8 cellular contexts compared by ENCODE assay signal in the genomic region with DNA sequence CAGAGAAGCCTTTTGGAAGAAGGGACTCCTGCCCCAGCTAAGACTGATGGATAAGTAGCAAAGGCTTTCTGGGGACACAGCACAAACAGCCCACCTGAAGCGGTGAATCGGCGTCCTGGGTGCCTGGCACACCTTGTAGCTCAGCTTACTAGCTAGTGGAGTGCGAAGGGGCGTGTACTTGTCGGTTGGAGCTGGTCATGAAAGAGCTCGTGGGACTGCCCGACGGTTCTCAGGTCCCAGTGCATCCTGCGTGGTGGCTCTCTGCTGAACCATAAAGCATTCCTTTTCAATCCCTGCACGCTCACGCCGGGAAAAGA. TPM values are rescaled to one million over a fixed set of nuclear protein-coding genes. Genes with fewer than 3 reads are reported as not detected.
DNase-seq lines count a peak whose midpoint lies in the region; ATAC-seq, FAIRE-seq and TF ChIP-seq lines count a peak whose summit lies in the region.

No MANE protein-coding gene starts in this region.

- no peak for FAIRE-seq in urothelium cell line (lab: Jason Lieb, UNC)

- POLR2A ChIA-PET in activated CD4-positive, alpha-beta T cell treated with anti-CD3 and anti-CD28 coated beads for 36 hours (lab: Charles Lee), result no interaction called here

- H3K27ac Mint-ChIP-seq in activated CD4-positive, alpha-beta T cell treated with anti-CD3 and anti-CD28 coated beads for 36 hours, result peak overlapping the region; percentile 80
- H3K27ac Mint-ChIP-seq in effector memory CD8-positive, alpha-beta T cell, result no peak overlapping the region
- H3K27ac Mint-ChIP-seq in neural crest cell (ENCODE audit: unreplicated experiment), result peak overlapping the region; percentile 54

- intact Hi-C loops in activated CD4-positive, alpha-beta T cell treated with anti-CD3 and anti-CD28 coated beads for 36 hours (cut with DNase I, micrococcal nuclease), result loop anchor here (1.0 to 10.0 kb wide), 8 partner anchors 52 to 1322 kb away; a partner anchor contains a TSS

- no peaks in the 10 kb centered on the region for H3K9me3 Mint-ChIP-seq in activated CD4-positive, alpha-beta T cell treated with anti-CD3 and anti-CD28 coated beads for 36 hours (ENCODE audit: low read depth)
- no peaks in the 10 kb centered on the region for H3K9me3 Mint-ChIP-seq in effector memory CD8-positive, alpha-beta T cell
- no peaks in the 10 kb centered on the region for H3K9me3 Mint-ChIP-seq in neural crest cell

- peak; percentile 37 for ATAC-seq in activated CD4-positive, alpha-beta T cell treated with anti-CD3 and anti-CD28 coated beads for 36 hours
- peak; percentile 19 for ATAC-seq in HG02678 (IDR thresholded peaks at IDR 0.05; ENCODE audit: unreplicated experiment)
- peak; percentile 38 for ATAC-seq in effector memory CD8-positive, alpha-beta T cell (replicated peaks)

- no peak for TF ChIP-seq CTCF in neural crest cell (conservative IDR thresholded peaks at IDR 0.05)

- DNase-seq in activated CD4-positive, alpha-beta T cell treated with anti-CD3 and anti-CD28 coated beads for 36 hours, result no peak
- DNase-seq in activated CD4-positive, alpha-beta T cell treated with anti-CD3 and anti-CD28 coated beads for 48 hours, result no peak
- DNase-seq in NCI-H526 (lab: John Stamatoyannopoulos, UW), result peak; percentile 94 to 95
- DNase-seq in effector memory CD8-positive, alpha-beta T cell, result no peak
- no peak for DNase-seq in neural crest cell (ENCODE audit: low read depth, low spot score)
- DNase-seq in urothelium cell line (ENCODE audit: low spot score), result no peak
- DNase-seq in NCI-H446 (lab: John Stamatoyannopoulos, UW), result no peak

- no peak overlapping the region for H3K4me3 Mint-ChIP-seq in activated CD4-positive, alpha-beta T cell treated with anti-CD3 and anti-CD28 coated beads for 36 hours
- H3K4me3 Mint-ChIP-seq in effector memory CD8-positive, alpha-beta T cell, result no peak overlapping the region
- H3K4me3 Mint-ChIP-seq in neural crest cell, result peak overlapping the region; percentile 98

- CTCF ChIA-PET in activated CD4-positive, alpha-beta T cell treated with anti-CD3 and anti-CD28 coated beads for 36 hours (lab: Charles Lee), result interaction anchor here (0.7 to 4.5 kb wide), 10 partner anchors 9 to 394 kb away, joined by 3 to 30 read pairs (median 4); no protein-coding TSS in a partner anchor

- peaks cover 16% of the 10 kb centered on the region for H3K4me1 Mint-ChIP-seq in activated CD4-positive, alpha-beta T cell treated with anti-CD3 and anti-CD28 coated beads for 36 hours
- H3K4me1 Mint-ChIP-seq in effector memory CD8-positive, alpha-beta T cell (ENCODE audit: low read depth in 2 of 2), result peaks cover 7 to 15% of the 10 kb centered on the region in 2 donors
- peaks cover 19% of the 10 kb centered on the region for H3K4me1 Mint-ChIP-seq in neural crest cell

- no peaks in the 10 kb centered on the region for H3K27me3 Mint-ChIP-seq in activated CD4-positive, alpha-beta T cell treated with anti-CD3 and anti-CD28 coated beads for 36 hours
- peaks cover 0 to 6% of the 10 kb centered on the region in 2 donors for H3K27me3 Mint-ChIP-seq in effector memory CD8-positive, alpha-beta T cell
- no peaks in the 10 kb centered on the region for H3K27me3 Mint-ChIP-seq in neural crest cell (ENCODE audit: low read depth)

- no peaks in the 10 kb centered on the region for H3K36me3 Mint-ChIP-seq in activated CD4-positive, alpha-beta T cell treated with anti-CD3 and anti-CD28 coated beads for 36 hours (ENCODE audit: low read depth)
- H3K36me3 Mint-ChIP-seq in effector memory CD8-positive, alpha-beta T cell (ENCODE audit: insufficient read depth), result peaks cover 10% of the 10 kb centered on the region
- H3K36me3 Mint-ChIP-seq in neural crest cell (ENCODE audit: low read depth), result no peaks in the 10 kb centered on the region

RNA-seq across cellular contexts. Expression of a gene that starts 0.7 kb away (rescaled TPM):
- total RNA-seq in activated CD4-positive, alpha-beta T cell treated with anti-CD3 and anti-CD28 coated beads for 36 hours, result 10 to 100 TPM; 11.4 to 13.4 TPM
- 24.1 and 29.0 TPM in 2 replicates for total RNA-seq in neural crest cell

RNA-seq across cellular contexts. Expression of a gene that starts 45.7 kb away (rescaled TPM):
- total RNA-seq in activated CD4-positive, alpha-beta T cell treated with anti-CD3 and anti-CD28 coated beads for 36 hours, result 1 to 10 TPM; 1.4 to 1.5 TPM
- total RNA-seq in neural crest cell, result 0.93 and 1.1 TPM in 2 replicates

Comparison
In these comparisons a context has a peak if more than half of its experiments do, and no peak if none do; other contexts are left out.
1. DNase-seq: peak in NCI-H526 (2 of 2); none in activated CD4-positive, alpha-beta T cell treated with anti-CD3 and anti-CD28 coated beads for 36 hours (single experiment), activated CD4-positive, alpha-beta T cell treated with anti-CD3 and anti-CD28 coated beads for 48 hours (single experiment), effector memory CD8-positive, alpha-beta T cell (0 of 3), neural crest cell (single experiment), urothelium cell line (single experiment) and NCI-H446 (0 of 2).
2. H3K27ac Mint-ChIP-seq: peak in activated CD4-positive, alpha-beta T cell treated with anti-CD3 and anti-CD28 coated beads for 36 hours (single experiment) and neural crest cell (single experiment); none in effector memory CD8-positive, alpha-beta T cell (0 of 2).
3. Peak in every context shown above with its lines, with median percentiles within 50 percentile points of each other: ATAC-seq.